ENCODE assay signal across 8 cellular contexts in genomic region chr1:111827946-111828345, GRCh38.
"Had no signal": no experiment of that assay in that cellular context is flagged by ENCODE, and none has a peak within 500 bp of the region (broad histone marks: within the 10 kb centered on the region; RNA-seq: fewer than 3 reads in every experiment).

No MANE protein-coding gene starts in this region.

- H3K4me1 ChIP-seq: HAP-1 had no signal

- H3K4me3 ChIP-seq: GM23248, HAP-1 had no signal

- H3K27ac ChIP-seq: GM23248, HL-60 had no signal

- H3K9ac ChIP-seq: GM23248 had no signal

- ATAC-seq: HCT116 had no signal

- H2AFZ ChIP-seq: GM23248 had no signal

- H3K36me3 ChIP-seq: HAP-1 had no signal

- H3K9me3 ChIP-seq: HAP-1 had no signal

- DNase-seq: GM23248, GOT3, H7, HFFc6, IMR-90 had no signal
